ENCODE assay signal across 1 cellular context in the genomic region with DNA sequence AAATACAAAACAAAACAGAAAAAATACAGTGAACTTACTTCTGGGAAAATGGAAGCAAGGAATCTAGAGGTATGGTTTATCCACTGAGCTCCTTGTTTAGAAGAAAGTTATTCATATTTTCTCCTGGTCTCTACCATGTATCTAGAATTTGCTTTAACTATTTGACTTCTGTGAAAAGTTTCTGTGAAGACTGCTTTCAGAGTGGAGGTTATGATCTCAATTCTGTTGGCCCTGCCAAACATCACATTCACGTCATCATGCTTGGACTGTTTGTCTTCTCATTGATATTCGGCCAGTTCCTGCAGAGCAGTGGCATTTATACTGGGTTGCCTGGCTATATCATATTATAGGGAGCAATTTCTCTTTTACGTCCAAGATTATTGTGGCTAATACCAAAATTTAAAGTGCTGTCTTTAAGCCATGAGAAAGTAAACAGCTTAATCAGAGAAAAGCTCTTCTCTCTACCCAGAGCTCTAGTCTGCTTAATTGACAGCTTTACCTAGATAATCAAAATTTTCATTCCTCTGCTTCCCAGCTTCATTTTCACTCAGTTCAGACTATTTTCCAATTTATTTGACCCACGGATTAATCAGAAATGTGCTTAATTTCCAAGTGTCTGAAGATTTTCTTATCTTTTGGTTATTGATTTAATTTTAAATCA.
TF ChIP-seq lines count a peak whose summit lies in the region.

A gene with protein sequence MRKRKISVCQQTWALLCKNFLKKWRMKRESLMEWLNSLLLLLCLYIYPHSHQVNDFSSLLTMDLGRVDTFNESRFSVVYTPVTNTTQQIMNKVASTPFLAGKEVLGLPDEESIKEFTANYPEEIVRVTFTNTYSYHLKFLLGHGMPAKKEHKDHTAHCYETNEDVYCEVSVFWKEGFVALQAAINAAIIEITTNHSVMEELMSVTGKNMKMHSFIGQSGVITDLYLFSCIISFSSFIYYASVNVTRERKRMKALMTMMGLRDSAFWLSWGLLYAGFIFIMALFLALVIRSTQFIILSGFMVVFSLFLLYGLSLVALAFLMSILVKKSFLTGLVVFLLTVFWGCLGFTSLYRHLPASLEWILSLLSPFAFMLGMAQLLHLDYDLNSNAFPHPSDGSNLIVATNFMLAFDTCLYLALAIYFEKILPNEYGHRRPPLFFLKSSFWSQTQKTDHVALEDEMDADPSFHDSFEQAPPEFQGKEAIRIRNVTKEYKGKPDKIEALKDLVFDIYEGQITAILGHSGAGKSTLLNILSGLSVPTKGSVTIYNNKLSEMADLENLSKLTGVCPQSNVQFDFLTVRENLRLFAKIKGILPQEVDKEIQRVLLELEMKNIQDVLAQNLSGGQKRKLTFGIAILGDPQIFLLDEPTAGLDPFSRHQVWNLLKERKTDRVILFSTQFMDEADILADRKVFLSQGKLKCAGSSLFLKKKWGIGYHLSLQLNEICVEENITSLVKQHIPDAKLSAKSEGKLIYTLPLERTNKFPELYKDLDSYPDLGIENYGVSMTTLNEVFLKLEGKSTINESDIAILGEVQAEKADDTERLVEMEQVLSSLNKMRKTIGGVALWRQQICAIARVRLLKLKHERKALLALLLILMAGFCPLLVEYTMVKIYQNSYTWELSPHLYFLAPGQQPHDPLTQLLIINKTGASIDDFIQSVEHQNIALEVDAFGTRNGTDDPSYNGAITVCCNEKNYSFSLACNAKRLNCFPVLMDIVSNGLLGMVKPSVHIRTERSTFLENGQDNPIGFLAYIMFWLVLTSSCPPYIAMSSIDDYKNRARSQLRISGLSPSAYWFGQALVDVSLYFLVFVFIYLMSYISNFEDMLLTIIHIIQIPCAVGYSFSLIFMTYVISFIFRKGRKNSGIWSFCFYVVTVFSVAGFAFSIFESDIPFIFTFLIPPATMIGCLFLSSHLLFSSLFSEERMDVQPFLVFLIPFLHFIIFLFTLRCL (N-terminal part only) (minus strand): TSS at position 212 of the 661 bp plus-strand sequence. CDS start 13,358 bp downstream, outside the sequence.

TF ChIP-seq in K562, 482 proteins besides CTCF, POLR2A, EP300 and RAD21 (continued from another document):
- peak; percentile 23; the same call in 1 of the 2 replicates for TF ChIP-seq FOXM1 (IDR thresholded peaks at IDR 0.05; ENCODE audit: low read depth)
- no peak for TF ChIP-seq FOXM1 (CRISPR knock-in tag; IDR thresholded peaks at IDR 0.05; ENCODE audit: low read depth)
- no peak for TF ChIP-seq THRAP3 (IDR thresholded peaks at IDR 0.05; ENCODE audit: borderline replicate concordance)
- no peak for TF ChIP-seq ESRRA (IDR thresholded peaks at IDR 0.05; ENCODE audit: borderline replicate concordance, low read depth)
- peak; percentile 43 for TF ChIP-seq HCFC1 (IDR thresholded peaks at IDR 0.05; ENCODE audit: low read depth, low read length)
- TF ChIP-seq KLF16 (IDR thresholded peaks at IDR 0.05) = no peak
- TF ChIP-seq, protein P1, sequence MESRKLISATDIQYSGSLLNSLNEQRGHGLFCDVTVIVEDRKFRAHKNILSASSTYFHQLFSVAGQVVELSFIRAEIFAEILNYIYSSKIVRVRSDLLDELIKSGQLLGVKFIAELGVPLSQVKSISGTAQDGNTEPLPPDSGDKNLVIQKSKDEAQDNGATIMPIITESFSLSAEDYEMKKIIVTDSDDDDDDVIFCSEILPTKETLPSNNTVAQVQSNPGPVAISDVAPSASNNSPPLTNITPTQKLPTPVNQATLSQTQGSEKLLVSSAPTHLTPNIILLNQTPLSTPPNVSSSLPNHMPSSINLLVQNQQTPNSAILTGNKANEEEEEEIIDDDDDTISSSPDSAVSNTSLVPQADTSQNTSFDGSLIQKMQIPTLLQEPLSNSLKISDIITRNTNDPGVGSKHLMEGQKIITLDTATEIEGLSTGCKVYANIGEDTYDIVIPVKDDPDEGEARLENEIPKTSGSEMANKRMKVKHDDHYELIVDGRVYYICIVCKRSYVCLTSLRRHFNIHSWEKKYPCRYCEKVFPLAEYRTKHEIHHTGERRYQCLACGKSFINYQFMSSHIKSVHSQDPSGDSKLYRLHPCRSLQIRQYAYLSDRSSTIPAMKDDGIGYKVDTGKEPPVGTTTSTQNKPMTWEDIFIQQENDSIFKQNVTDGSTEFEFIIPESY (CRISPR knock-in tag; IDR thresholded peaks at IDR 0.05) = no peak
- TF ChIP-seq, protein P2, sequence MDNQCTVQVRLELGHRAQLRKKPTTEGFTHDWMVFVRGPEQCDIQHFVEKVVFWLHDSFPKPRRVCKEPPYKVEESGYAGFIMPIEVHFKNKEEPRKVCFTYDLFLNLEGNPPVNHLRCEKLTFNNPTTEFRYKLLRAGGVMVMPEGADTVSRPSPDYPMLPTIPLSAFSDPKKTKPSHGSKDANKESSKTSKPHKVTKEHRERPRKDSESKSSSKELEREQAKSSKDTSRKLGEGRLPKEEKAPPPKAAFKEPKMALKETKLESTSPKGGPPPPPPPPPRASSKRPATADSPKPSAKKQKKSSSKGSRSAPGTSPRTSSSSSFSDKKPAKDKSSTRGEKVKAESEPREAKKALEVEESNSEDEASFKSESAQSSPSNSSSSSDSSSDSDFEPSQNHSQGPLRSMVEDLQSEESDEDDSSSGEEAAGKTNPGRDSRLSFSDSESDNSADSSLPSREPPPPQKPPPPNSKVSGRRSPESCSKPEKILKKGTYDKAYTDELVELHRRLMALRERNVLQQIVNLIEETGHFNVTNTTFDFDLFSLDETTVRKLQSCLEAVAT (IDR thresholded peaks at IDR 0.05) = 0 out of 4 replicates have a peak, but pooled peaks of 1 of the 2 experiments have one; percentile 15
- TF ChIP-seq KDM5B (IDR thresholded peaks at IDR 0.05; ENCODE audit: insufficient replicate concordance, low read depth, low read length) = no peak
- no peak for TF ChIP-seq IRF2 (CRISPR knock-in tag; IDR thresholded peaks at IDR 0.05)
- TF ChIP-seq PML (IDR thresholded peaks at IDR 0.05; ENCODE audit: low read length) = peak; percentile 37; the same call in 1 of the 2 replicates
- TF ChIP-seq YY1 (IDR thresholded peaks at IDR 0.05; ENCODE audit: borderline replicate concordance in 1 of 3, control insufficient read depth in 1 of 3, extremely low read depth in 1 of 3, insufficient read depth in 3 of 3, insufficient read length in 1 of 3, insufficient replicate concordance in 2 of 3, low read depth in 1 of 3, low read length in 2 of 3) = no peak
- no peak for TF ChIP-seq TAF15 (IDR thresholded peaks at IDR 0.05; ENCODE audit: low read depth, low read length)
- no peak for TF ChIP-seq ZNF785 (CRISPR knock-in tag; IDR thresholded peaks at IDR 0.05)
- peak; percentile 43; the same call in 1 of the 2 replicates for TF ChIP-seq POLR2AphosphoS5 (IDR thresholded peaks at IDR 0.05; ENCODE audit: control insufficient read depth, insufficient read depth, low read depth, low read length)
- peak; percentile 61; the same call in 1 of the 2 replicates for TF ChIP-seq GTF2E2 (tag; IDR thresholded peaks at IDR 0.05)
- TF ChIP-seq ZNF174 (CRISPR knock-in tag; IDR thresholded peaks at IDR 0.05) = no peak
- TF ChIP-seq PHF8 (IDR thresholded peaks at IDR 0.05; ENCODE audit: borderline replicate concordance, low read length) = peak; percentile 29; the same call in 1 of the 2 replicates
- TF ChIP-seq MCM2 (IDR thresholded peaks at IDR 0.05; ENCODE audit: low read depth) = no peak
- TF ChIP-seq, protein P3, sequence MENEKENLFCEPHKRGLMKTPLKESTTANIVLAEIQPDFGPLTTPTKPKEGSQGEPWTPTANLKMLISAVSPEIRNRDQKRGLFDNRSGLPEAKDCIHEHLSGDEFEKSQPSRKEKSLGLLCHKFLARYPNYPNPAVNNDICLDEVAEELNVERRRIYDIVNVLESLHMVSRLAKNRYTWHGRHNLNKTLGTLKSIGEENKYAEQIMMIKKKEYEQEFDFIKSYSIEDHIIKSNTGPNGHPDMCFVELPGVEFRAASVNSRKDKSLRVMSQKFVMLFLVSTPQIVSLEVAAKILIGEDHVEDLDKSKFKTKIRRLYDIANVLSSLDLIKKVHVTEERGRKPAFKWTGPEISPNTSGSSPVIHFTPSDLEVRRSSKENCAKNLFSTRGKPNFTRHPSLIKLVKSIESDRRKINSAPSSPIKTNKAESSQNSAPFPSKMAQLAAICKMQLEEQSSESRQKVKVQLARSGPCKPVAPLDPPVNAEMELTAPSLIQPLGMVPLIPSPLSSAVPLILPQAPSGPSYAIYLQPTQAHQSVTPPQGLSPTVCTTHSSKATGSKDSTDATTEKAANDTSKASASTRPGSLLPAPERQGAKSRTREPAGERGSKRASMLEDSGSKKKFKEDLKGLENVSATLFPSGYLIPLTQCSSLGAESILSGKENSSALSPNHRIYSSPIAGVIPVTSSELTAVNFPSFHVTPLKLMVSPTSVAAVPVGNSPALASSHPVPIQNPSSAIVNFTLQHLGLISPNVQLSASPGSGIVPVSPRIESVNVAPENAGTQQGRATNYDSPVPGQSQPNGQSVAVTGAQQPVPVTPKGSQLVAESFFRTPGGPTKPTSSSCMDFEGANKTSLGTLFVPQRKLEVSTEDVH (IDR thresholded peaks at IDR 0.05; ENCODE audit: low read depth, partially characterized antibody) = peak; percentile 31
- TF ChIP-seq SRF (CRISPR knock-in tag; IDR thresholded peaks at IDR 0.05) = no peak
- TF ChIP-seq, protein P4, sequence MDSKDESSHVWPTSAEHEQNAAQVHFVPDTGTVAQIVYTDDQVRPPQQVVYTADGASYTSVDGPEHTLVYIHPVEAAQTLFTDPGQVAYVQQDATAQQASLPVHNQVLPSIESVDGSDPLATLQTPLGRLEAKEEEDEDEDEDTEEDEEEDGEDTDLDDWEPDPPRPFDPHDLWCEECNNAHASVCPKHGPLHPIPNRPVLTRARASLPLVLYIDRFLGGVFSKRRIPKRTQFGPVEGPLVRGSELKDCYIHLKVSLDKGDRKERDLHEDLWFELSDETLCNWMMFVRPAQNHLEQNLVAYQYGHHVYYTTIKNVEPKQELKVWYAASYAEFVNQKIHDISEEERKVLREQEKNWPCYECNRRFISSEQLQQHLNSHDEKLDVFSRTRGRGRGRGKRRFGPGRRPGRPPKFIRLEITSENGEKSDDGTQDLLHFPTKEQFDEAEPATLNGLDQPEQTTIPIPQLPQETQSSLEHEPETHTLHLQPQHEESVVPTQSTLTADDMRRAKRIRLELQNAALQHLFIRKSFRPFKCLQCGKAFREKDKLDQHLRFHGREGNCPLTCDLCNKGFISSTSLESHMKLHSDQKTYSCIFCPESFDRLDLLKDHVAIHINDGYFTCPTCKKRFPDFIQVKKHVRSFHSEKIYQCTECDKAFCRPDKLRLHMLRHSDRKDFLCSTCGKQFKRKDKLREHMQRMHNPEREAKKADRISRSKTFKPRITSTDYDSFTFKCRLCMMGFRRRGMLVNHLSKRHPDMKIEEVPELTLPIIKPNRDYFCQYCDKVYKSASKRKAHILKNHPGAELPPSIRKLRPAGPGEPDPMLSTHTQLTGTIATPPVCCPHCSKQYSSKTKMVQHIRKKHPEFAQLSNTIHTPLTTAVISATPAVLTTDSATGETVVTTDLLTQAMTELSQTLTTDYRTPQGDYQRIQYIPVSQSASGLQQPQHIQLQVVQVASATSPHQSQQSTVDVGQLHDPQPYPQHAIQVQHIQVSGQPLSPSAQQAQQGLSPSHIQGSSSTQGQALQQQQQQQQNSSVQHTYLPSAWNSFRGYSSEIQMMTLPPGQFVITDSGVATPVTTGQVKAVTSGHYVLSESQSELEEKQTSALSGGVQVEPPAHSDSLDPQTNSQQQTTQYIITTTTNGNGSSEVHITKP (IDR thresholded peaks at IDR 0.05; ENCODE audit: partially characterized antibody) = no peak
- TF ChIP-seq, protein P5, sequence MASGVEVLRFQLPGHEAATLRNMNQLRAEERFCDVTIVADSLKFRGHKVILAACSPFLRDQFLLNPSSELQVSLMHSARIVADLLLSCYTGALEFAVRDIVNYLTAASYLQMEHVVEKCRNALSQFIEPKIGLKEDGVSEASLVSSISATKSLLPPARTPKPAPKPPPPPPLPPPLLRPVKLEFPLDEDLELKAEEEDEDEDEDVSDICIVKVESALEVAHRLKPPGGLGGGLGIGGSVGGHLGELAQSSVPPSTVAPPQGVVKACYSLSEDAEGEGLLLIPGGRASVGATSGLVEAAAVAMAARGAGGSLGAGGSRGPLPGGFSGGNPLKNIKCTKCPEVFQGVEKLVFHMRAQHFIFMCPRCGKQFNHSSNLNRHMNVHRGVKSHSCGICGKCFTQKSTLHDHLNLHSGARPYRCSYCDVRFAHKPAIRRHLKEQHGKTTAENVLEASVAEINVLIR (CRISPR knock-in tag; IDR thresholded peaks at IDR 0.05) = peak; percentile 64; the same call in 1 of the 2 replicates
- TF ChIP-seq ZNF3 (CRISPR knock-in tag; IDR thresholded peaks at IDR 0.05) = no peak
- TF ChIP-seq, protein P6, sequence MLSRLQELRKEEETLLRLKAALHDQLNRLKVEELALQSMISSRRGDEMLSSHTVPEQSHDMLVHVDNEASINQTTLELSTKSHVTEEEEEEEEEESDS (CRISPR knock-in tag; IDR thresholded peaks at IDR 0.05) = no peak
- TF ChIP-seq CEBPB (tag; IDR thresholded peaks at IDR 0.05) = no peak
- no peak for TF ChIP-seq TCF7 (IDR thresholded peaks at IDR 0.05; ENCODE audit: borderline replicate concordance)
- no peak for TF ChIP-seq KLF13 (tag; IDR thresholded peaks at IDR 0.05; ENCODE audit: borderline replicate concordance, low read depth)
- TF ChIP-seq, protein P7, sequence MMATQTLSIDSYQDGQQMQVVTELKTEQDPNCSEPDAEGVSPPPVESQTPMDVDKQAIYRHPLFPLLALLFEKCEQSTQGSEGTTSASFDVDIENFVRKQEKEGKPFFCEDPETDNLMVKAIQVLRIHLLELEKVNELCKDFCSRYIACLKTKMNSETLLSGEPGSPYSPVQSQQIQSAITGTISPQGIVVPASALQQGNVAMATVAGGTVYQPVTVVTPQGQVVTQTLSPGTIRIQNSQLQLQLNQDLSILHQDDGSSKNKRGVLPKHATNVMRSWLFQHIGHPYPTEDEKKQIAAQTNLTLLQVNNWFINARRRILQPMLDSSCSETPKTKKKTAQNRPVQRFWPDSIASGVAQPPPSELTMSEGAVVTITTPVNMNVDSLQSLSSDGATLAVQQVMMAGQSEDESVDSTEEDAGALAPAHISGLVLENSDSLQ (IDR thresholded peaks at IDR 0.05) = peak; percentile 58
- peak in 1 of 2 experiments; percentile 79; a peak in 3 of 4 replicates for TF ChIP-seq FOXK2 (conservative IDR thresholded peaks at IDR 0.05 in 1 of 2, IDR thresholded peaks at IDR 0.05 in 1 of 2; ENCODE audit: low read depth in 2 of 2)
- peak in 1 of 2 experiments; percentile 67; a peak in 1 of 4 replicates for TF ChIP-seq CSDE1 (IDR thresholded peaks at IDR 0.05)
- TF ChIP-seq PHF20 (IDR thresholded peaks at IDR 0.05; ENCODE audit: partially characterized antibody) = peak; percentile 75
- peak; percentile 57 for TF ChIP-seq POLR2B (IDR thresholded peaks at IDR 0.05; ENCODE audit: low read depth, partially characterized antibody)
- TF ChIP-seq ZNF239 (CRISPR knock-in tag; IDR thresholded peaks at IDR 0.05) = no peak
- TF ChIP-seq, protein P8, sequence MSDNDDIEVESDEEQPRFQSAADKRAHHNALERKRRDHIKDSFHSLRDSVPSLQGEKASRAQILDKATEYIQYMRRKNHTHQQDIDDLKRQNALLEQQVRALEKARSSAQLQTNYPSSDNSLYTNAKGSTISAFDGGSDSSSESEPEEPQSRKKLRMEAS (CRISPR knock-in tag; IDR thresholded peaks at IDR 0.05) = no peak
TF ChIP-seq in K562: peak in this region for 30.
